Comparison of ENCODE assay signal across 19 cellular contexts in the genomic region with DNA sequence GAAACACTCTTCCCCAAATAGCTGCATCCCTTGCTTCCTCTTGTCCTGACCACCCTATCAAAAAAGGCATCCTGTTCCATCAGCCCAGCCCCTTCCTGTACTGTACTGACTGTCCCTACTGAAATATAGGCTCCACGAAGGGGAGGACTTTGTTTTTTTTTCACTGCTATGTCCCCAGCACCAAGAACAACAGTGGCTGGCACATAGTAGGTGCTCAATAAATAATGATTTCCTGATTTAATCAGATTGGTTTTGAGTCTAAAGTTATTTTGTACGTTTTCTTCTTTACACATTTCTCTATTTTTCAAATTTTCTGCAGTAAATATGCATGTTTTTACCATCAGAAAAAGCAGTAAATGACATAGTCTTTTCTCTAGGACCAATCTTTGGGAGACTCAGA.
DNase-seq lines count a peak whose midpoint lies in the region; ATAC-seq and TF ChIP-seq lines count a peak whose summit lies in the region.
"Had no signal": no experiment of that assay in that cellular context is flagged by ENCODE, and none has a peak within 500 bp of the region (broad histone marks: within the 10 kb centered on the region; RNA-seq: fewer than 3 reads in every experiment).

No MANE protein-coding gene starts in this region.

- H3K27ac Mint-ChIP-seq in Caco-2 (ENCODE audit: unreplicated experiment) (peak overlapping the region; percentile 37), brain (peak overlapping the region in 3 of 5 experiments; percentile 4 to 49 (median 17))
- H3K27ac Mint-ChIP-seq in natural killer cell treated with Interleukin-12 subunit alpha and Interleukin-12 subunit beta and Interleukin-15 and Interleukin-18, amount 100 ng/mL, for 72 hours, result peak overlapping the region; percentile 71 to 83

- H3K4me1 Mint-ChIP-seq in Caco-2 (ENCODE audit: low read depth, unreplicated experiment) (peaks cover 21% of the 10 kb centered on the region), brain (peaks cover 43% of the 10 kb centered on the region)
- H3K4me1 Mint-ChIP-seq in natural killer cell treated with Interleukin-12 subunit alpha and Interleukin-12 subunit beta and Interleukin-15 and Interleukin-18, amount 100 ng/mL, for 72 hours (ENCODE audit: low read depth in 2 of 2), result peaks cover 35 to 45% of the 10 kb centered on the region in 2 donors

- BruUV-seq in Caco-2 (replicated peaks; lab: Mats Ljungman, UMichigan), result no TSS peak

- H3K36me3 Mint-ChIP-seq in Caco-2 (ENCODE audit: insufficient read depth, unreplicated experiment) (no peaks in the 10 kb centered on the region), brain (no peaks in the 10 kb centered on the region)
- H3K36me3 Mint-ChIP-seq in natural killer cell treated with Interleukin-12 subunit alpha and Interleukin-12 subunit beta and Interleukin-15 and Interleukin-18, amount 100 ng/mL, for 72 hours, result no peaks in the 10 kb centered on the region

- H3K36me3 ChIP-seq in BLaER1, result peaks cover 6% of the 10 kb centered on the region; the same call in 1 of the 2 replicates
- no peaks in the 10 kb centered on the region for H3K36me3 ChIP-seq in Caco-2 (ENCODE audit: control insufficient read depth, insufficient read depth, low read length)
- H3K36me3 ChIP-seq: thoracic aorta had no signal

- H3K9me3 ChIP-seq in BLaER1, result no peaks in the 10 kb centered on the region
- H3K9me3 ChIP-seq in Caco-2, result no peaks in the 10 kb centered on the region
- H3K9me3 ChIP-seq: thoracic aorta had no signal

- no peak for ATAC-seq in natural killer cell treated with Interleukin-12 subunit alpha and Interleukin-12 subunit beta and Interleukin-15 and Interleukin-18, amount 100 ng/mL, for 72 hours
- ATAC-seq in HG03457 (IDR thresholded peaks at IDR 0.05; ENCODE audit: unreplicated experiment), result no peak
- no peak for ATAC-seq in HG03460 (IDR thresholded peaks at IDR 0.05; ENCODE audit: unreplicated experiment)

- no peak for DNase-seq in Caco-2
- no peak for DNase-seq in natural killer cell treated with Interleukin-12 subunit alpha and Interleukin-12 subunit beta and Interleukin-15 and Interleukin-18, amount 100 ng/mL, for 72 hours (ENCODE audit: low spot score)
- DNase-seq in T1000 (lab: John Stamatoyannopoulos, UW), result no peak
- no peak for DNase-seq in ACHN
- DNase-seq: activated CD4-positive, alpha-beta T cell treated with anti-CD3 and anti-CD28 coated beads, Interleukin-2, amount 50 U/mL, for 1 hour; activated naive CD4-positive, alpha-beta T cell treated with anti-CD3 and anti-CD28 coated beads, Interleukin-2, amount 50 U/mL, for 16 hours; activated T-cell treated with anti-CD3 and anti-CD28 coated beads, Interleukin-2, amount 50 U/mL, for 1 hour; DMS 273 treated with DMSO at 0.1 percent for 48 hours; dorsolateral prefrontal cortex; NCI-H1048; NCI-H2081 treated with DMSO at 0.1 percent for 48 hours; NCI-H524 treated with DMSO at 0.1 percent for 48 hours; occipital lobe; stimulated activated CD4-positive, alpha-beta T cell treated with anti-CD3 and anti-CD28 coated beads, Interleukin-4, amount 100 ng/mL, for 1 hour had no signal

- H3K9me3 Mint-ChIP-seq in Caco-2 (ENCODE audit: unreplicated experiment) (no peaks in the 10 kb centered on the region), brain (no peaks in the 10 kb centered on the region)
- H3K9me3 Mint-ChIP-seq in natural killer cell treated with Interleukin-12 subunit alpha and Interleukin-12 subunit beta and Interleukin-15 and Interleukin-18, amount 100 ng/mL, for 72 hours, result no peaks in the 10 kb centered on the region

- no peak overlapping the region for H3K27ac ChIP-seq in BLaER1
- H3K27ac ChIP-seq: dorsolateral prefrontal cortex, thoracic aorta had no signal

- in situ Hi-C loops in ACHN (cut with HindIII; ENCODE audit: low pct_ligation_motif_present, low pct_unique_long_range_greater_than_20kb, low sequenced_read_pairs), result loop anchor here (25.0 kb wide), 1 partner anchor 360 kb away; no protein-coding TSS in a partner anchor

- H3K4me3 Mint-ChIP-seq in Caco-2 (ENCODE audit: unreplicated experiment), result no peak overlapping the region
- H3K4me3 Mint-ChIP-seq in brain, result no peak overlapping the region
- H3K4me3 Mint-ChIP-seq in natural killer cell treated with Interleukin-12 subunit alpha and Interleukin-12 subunit beta and Interleukin-15 and Interleukin-18, amount 100 ng/mL, for 72 hours, result peak overlapping the region; percentile 72

- POLR2A ChIA-PET in Caco-2 (lab: Charles Lee), result no interaction called here

- H3K27me3 Mint-ChIP-seq in Caco-2 (ENCODE audit: insufficient read depth, unreplicated experiment), result no peaks in the 10 kb centered on the region
- H3K27me3 Mint-ChIP-seq in brain, result peaks cover 4% of the 10 kb centered on the region
- H3K27me3 Mint-ChIP-seq in natural killer cell treated with Interleukin-12 subunit alpha and Interleukin-12 subunit beta and Interleukin-15 and Interleukin-18, amount 100 ng/mL, for 72 hours, result no peaks in the 10 kb centered on the region

- peak overlapping the region; percentile 45 for H3K4me2 ChIP-seq in BLaER1

- CTCF ChIA-PET in Caco-2 (lab: Charles Lee), result interaction anchor here (1.4 kb wide), 1 partner anchor 358 kb away, joined by 5 read pairs; no protein-coding TSS in a partner anchor

- TF ChIP-seq CTCF in Caco-2 (IDR thresholded peaks at IDR 0.05; ENCODE audit: insufficient read depth in 1 of 2, low read depth in 1 of 2, low read length in 1 of 2, severe bottlenecking in 1 of 2, unreplicated experiment in 1 of 2), result no peak
- no peak for TF ChIP-seq CTCF in brain (conservative IDR thresholded peaks at IDR 0.05)

- H3K27me3 ChIP-seq in BLaER1 (no peaks in the 10 kb centered on the region), Caco-2 (replicated peaks; ENCODE audit: control insufficient read depth, insufficient read depth, low read length) (no peaks in the 10 kb centered on the region)
- H3K27me3 ChIP-seq: dorsolateral prefrontal cortex had no signal

- no peak overlapping the region for H3K9ac ChIP-seq in BLaER1

- peaks cover 24% of the 10 kb centered on the region for H3K4me1 ChIP-seq in BLaER1
- H3K4me1 ChIP-seq in Caco-2, result peaks cover 22% of the 10 kb centered on the region

- intact Hi-C loops in Caco-2 (cut with micrococcal nuclease; ENCODE audit: unreplicated experiment), result loop anchor here (5.0 kb wide), 1 partner anchor 345 kb away; no protein-coding TSS in a partner anchor

- H3K4me3 ChIP-seq in BLaER1, result no peak overlapping the region
- H3K4me3 ChIP-seq in Caco-2 (ENCODE audit: low read depth, low read length), result no peak overlapping the region
- H3K4me3 ChIP-seq: dorsolateral prefrontal cortex, thoracic aorta had no signal

- no peaks in the 10 kb centered on the region for H4K20me1 ChIP-seq in BLaER1

Comparison
In these comparisons a context has a peak if more than half of its experiments do, and no peak if none do; other contexts are left out.
1. H3K27ac Mint-ChIP-seq: peak in every context shown above with its lines; median percentile 77 in natural killer cell treated with Interleukin-12 subunit alpha and Interleukin-12 subunit beta and Interleukin-15 and Interleukin-18, amount 100 ng/mL, for 72 hours; 37 in Caco-2; 17 in brain.